31 cellular contexts compared by ENCODE assay signal in the genomic region with DNA sequence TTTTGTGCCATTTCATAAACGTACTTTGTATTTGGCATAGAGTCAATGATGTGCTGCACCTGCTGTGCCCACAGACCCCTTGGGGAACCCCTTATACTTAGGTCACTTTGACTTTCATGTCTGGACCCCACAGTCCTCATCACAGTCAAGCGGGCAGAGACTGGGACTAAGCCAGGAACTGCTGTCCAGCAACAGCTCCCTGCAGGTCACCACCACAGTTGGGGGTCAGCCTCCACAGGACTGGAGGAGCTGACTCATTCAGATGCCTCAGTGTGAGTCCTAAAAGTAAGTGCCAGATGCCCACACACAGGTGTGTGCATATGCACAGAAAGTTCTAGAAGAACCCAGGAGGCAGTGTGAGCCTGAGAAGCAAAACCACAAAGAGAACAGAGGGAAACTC.
"Had no signal": no experiment of that assay in that cellular context is flagged by ENCODE, and none has a peak within 500 bp of the region (broad histone marks: within the 10 kb centered on the region; RNA-seq: fewer than 3 reads in every experiment).

No MANE protein-coding gene starts in this region.

- H3K27ac ChIP-seq: adrenal gland, ascending aorta, breast epithelium, cardiac muscle cell, coronary artery, dorsolateral prefrontal cortex, foreskin keratinocyte, gastrocnemius medialis, heart left ventricle had no signal

- H3K4me1 ChIP-seq: adrenal gland, ascending aorta, breast epithelium, foreskin keratinocyte, gastrocnemius medialis had no signal

- H3K4me3 ChIP-seq: adrenal gland, ascending aorta, breast epithelium, cardiac muscle cell, coronary artery, dorsolateral prefrontal cortex, gastrocnemius medialis, heart left ventricle had no signal

- DNase-seq: activated CD4-positive, alpha-beta memory T cell treated with anti-CD3 and anti-CD28 coated beads for 36 hours; activated CD4-positive, alpha-beta T cell treated with anti-CD3 and anti-CD28 coated beads for 36 hours; activated CD4-positive, alpha-beta T cell treated with anti-CD3 and anti-CD28 coated beads, Interleukin-2, amount 10 ng/mL, durations not matched to agents 24 days and 14 days; activated CD4-positive, CD25-positive, alpha-beta regulatory T cell; activated CD4-positive, CD25-positive, alpha-beta regulatory T cell treated with anti-CD3 and anti-CD28 coated beads, Interleukin-2, amount 50 U/mL, for 72 hours; activated CD8-positive, alpha-beta memory T cell treated with anti-CD3 and anti-CD28 coated beads, Interleukin-2, amount 10 ng/mL, durations not matched to agents 7 days and 5 days; activated CD8-positive, alpha-beta memory T cell treated with anti-CD3 and anti-CD28 coated beads, Interleukin-2, amount 50 U/mL, for 4 hours; activated CD8-positive, alpha-beta T cell treated with anti-CD3 and anti-CD28 coated beads, Interleukin-2, amount 10 ng/mL, durations not matched to agents 7 days and 5 days; activated effector memory CD4-positive, alpha-beta T cell treated with anti-CD3 and anti-CD28 coated beads, Interleukin-2, amount 50 U/mL, for 16 hours; activated naive CD4-positive, alpha-beta T cell treated with anti-CD3 and anti-CD28 coated beads for 36 hours; activated naive CD8-positive, alpha-beta T cell treated with anti-CD3 and anti-CD28 coated beads for 36 hours; activated naive CD8-positive, alpha-beta T cell treated with anti-CD3 and anti-CD28 coated beads, Interleukin-2, amount 50 U/mL, for 24 hours; activated T-cell treated with anti-CD3 and anti-CD28 coated beads, Interleukin-2, amount 50 U/mL, for 1 hour; activated T-cell treated with anti-CD3 and anti-CD28 coated beads, Interleukin-2, amount 50 U/mL, for 48 hours; adrenal gland; amygdala; dorsolateral prefrontal cortex; effector memory CD4-positive, alpha-beta T cell; endodermal cell; foreskin keratinocyte; gastrocnemius medialis; glutamatergic neuron; T-helper 1 cell; T-helper 17 cell; T1000 had no signal

- ATAC-seq: activated CD4-positive, alpha-beta T cell treated with anti-CD3 and anti-CD28 coated beads for 36 hours; activated CD8-positive, alpha-beta memory T cell treated with anti-CD3 and anti-CD28 coated beads, Interleukin-2, amount 10 ng/mL, durations not matched to agents 7 days and 5 days; activated CD8-positive, alpha-beta T cell treated with anti-CD3 and anti-CD28 coated beads, Interleukin-2, amount 10 ng/mL, durations not matched to agents 7 days and 5 days; activated naive CD8-positive, alpha-beta T cell treated with anti-CD3 and anti-CD28 coated beads, Interleukin-2, amount 50 U/mL, for 24 hours; esophagus mucosa; foreskin keratinocyte; gastrocnemius medialis; T-helper 17 cell had no signal

- H3K27me3 ChIP-seq: adrenal gland, ascending aorta, breast epithelium, cardiac muscle cell, dorsolateral prefrontal cortex, foreskin keratinocyte, gastrocnemius medialis, heart left ventricle had no signal

- H3K9me3 ChIP-seq: ascending aorta, breast epithelium, gastrocnemius medialis had no signal

- H3K36me3 ChIP-seq: adrenal gland, ascending aorta, breast epithelium, cardiac muscle cell, gastrocnemius medialis, heart left ventricle had no signal
